In genomic region chr10:89534826-89535166, GRCh38 we compare ENCODE assay signal across 10 cellular contexts. TPM values are rescaled to one million over a fixed set of nuclear protein-coding genes. Genes with fewer than 3 reads are reported as not detected.
A peak's percentile ranks its signal among the peaks of the same experiment; 100 is the strongest.
DNase-seq lines count a peak whose midpoint lies in the region; ATAC-seq, FAIRE-seq and TF ChIP-seq lines count a peak whose summit lies in the region.
"Had no signal": no experiment of that assay in that cellular context is flagged by ENCODE, and none has a peak within 500 bp of the region (broad histone marks: within the 10 kb centered on the region; RNA-seq: fewer than 3 reads in every experiment).

No MANE protein-coding gene starts in this region.

- H3K9ac ChIP-seq in mammary epithelial cell (ENCODE audit: insufficient read depth, low read length): no peak overlapping the region

- no peak for DNase-seq in activated CD8-positive, alpha-beta T cell treated with anti-CD3 and anti-CD28 coated beads, Interleukin-2, amount 10 ng/mL, durations not matched to agents 7 days and 5 days
- DNase-seq in activated CD8-positive, alpha-beta T cell treated with anti-CD3 and anti-CD28 coated beads for 36 hours: no peak
- no peak for DNase-seq in mammary epithelial cell
- DNase-seq in right lobe of liver: no peak
- no peak for DNase-seq in thoracic aorta (ENCODE audit: low spot score)
- no peak for DNase-seq in DMS 273 treated with DMSO at 0.1 percent for 48 hours (lab: John Stamatoyannopoulos, UW)
- DNase-seq in urothelium cell line (ENCODE audit: low spot score): no peak
- DNase-seq in CD14-positive monocyte (ENCODE audit: low spot score): no peak
- DNase-seq: hypothalamus, MV-4-11 had no signal

- in situ Hi-C loops in mammary epithelial cell (cut with MboI; ENCODE audit: low sequenced_read_pairs in 2 of 2): no loop called here

- no peaks in the 10 kb centered on the region for H3K36me3 Mint-ChIP-seq in activated CD8-positive, alpha-beta T cell treated with anti-CD3 and anti-CD28 coated beads, Interleukin-2, amount 10 ng/mL, durations not matched to agents 7 days and 5 days (ENCODE audit: low read depth)
- H3K36me3 Mint-ChIP-seq in activated CD8-positive, alpha-beta T cell treated with anti-CD3 and anti-CD28 coated beads for 36 hours (ENCODE audit: low read depth): no peaks in the 10 kb centered on the region
- peaks cover 0 to 2% of the 10 kb centered on the region in 2 donors for H3K36me3 Mint-ChIP-seq in CD14-positive monocyte

- peak overlapping the region; percentile 9 for H3K4me3 Mint-ChIP-seq in activated CD8-positive, alpha-beta T cell treated with anti-CD3 and anti-CD28 coated beads, Interleukin-2, amount 10 ng/mL, durations not matched to agents 7 days and 5 days
- H3K4me3 Mint-ChIP-seq in activated CD8-positive, alpha-beta T cell treated with anti-CD3 and anti-CD28 coated beads for 36 hours: no peak overlapping the region
- H3K4me3 Mint-ChIP-seq in CD14-positive monocyte: peak overlapping the region in 1 of 2 donors; percentile 86

- H2AFZ ChIP-seq in mammary epithelial cell (ENCODE audit: low read depth, low read length): peak overlapping the region; percentile 91

- H3K36me3 ChIP-seq in mammary epithelial cell (ENCODE audit: insufficient read depth, low read length) (no peaks in the 10 kb centered on the region), right lobe of liver (no peaks in the 10 kb centered on the region), thoracic aorta (no peaks in the 10 kb centered on the region)

- no peaks in the 10 kb centered on the region for H3K9me3 Mint-ChIP-seq in activated CD8-positive, alpha-beta T cell treated with anti-CD3 and anti-CD28 coated beads, Interleukin-2, amount 10 ng/mL, durations not matched to agents 7 days and 5 days (ENCODE audit: insufficient read depth)
- H3K9me3 Mint-ChIP-seq in activated CD8-positive, alpha-beta T cell treated with anti-CD3 and anti-CD28 coated beads for 36 hours: no peaks in the 10 kb centered on the region
- H3K9me3 Mint-ChIP-seq in CD14-positive monocyte: peaks cover 0 to 12% (median 9%) of the 10 kb centered on the region in 7 donors

- POLR2A ChIA-PET in activated CD8-positive, alpha-beta T cell treated with anti-CD3 and anti-CD28 coated beads, Interleukin-2, amount 10 ng/mL, durations not matched to agents 7 days and 5 days (lab: Charles Lee): no interaction called here
- POLR2A ChIA-PET in activated CD8-positive, alpha-beta T cell treated with anti-CD3 and anti-CD28 coated beads for 36 hours (lab: Charles Lee): no interaction called here

- no peak for ATAC-seq in activated CD8-positive, alpha-beta T cell treated with anti-CD3 and anti-CD28 coated beads, Interleukin-2, amount 10 ng/mL, durations not matched to agents 7 days and 5 days
- ATAC-seq in activated CD8-positive, alpha-beta T cell treated with anti-CD3 and anti-CD28 coated beads for 36 hours: no peak
- ATAC-seq in right lobe of liver: no peak
- no peak for ATAC-seq in thoracic aorta (ENCODE audit: insufficient number of reproducible peaks, low FRiP score, low read depth)

- H3K4me3 ChIP-seq in mammary epithelial cell (replicated peaks in 1 of 3; ENCODE audit: insufficient read depth in 1 of 3, low read depth in 2 of 3, low read length in 3 of 3) (peak overlapping the region in 2 of 3 experiments; percentile 34 to 60), right lobe of liver (peak overlapping the region; percentile 26 to 61 (median 52)), thoracic aorta (peak overlapping the region; percentile 69)

- H3K4me2 ChIP-seq in mammary epithelial cell (ENCODE audit: insufficient read depth, low read depth, low read length): peak overlapping the region; percentile 99

- no peak for TF ChIP-seq POLR2A in right lobe of liver (IDR thresholded peaks at IDR 0.05)

- no peaks in the 10 kb centered on the region for H3K9me3 ChIP-seq in mammary epithelial cell (replicated peaks; ENCODE audit: insufficient read depth, low read length)
- H3K9me3 ChIP-seq in right lobe of liver: no peaks in the 10 kb centered on the region
- H3K9me3 ChIP-seq in thoracic aorta: no peaks in the 10 kb centered on the region

- no peak overlapping the region for H3K27ac Mint-ChIP-seq in activated CD8-positive, alpha-beta T cell treated with anti-CD3 and anti-CD28 coated beads, Interleukin-2, amount 10 ng/mL, durations not matched to agents 7 days and 5 days
- H3K27ac Mint-ChIP-seq in activated CD8-positive, alpha-beta T cell treated with anti-CD3 and anti-CD28 coated beads for 36 hours: no peak overlapping the region
- no peak overlapping the region for H3K27ac Mint-ChIP-seq in CD14-positive monocyte

- no peaks in the 10 kb centered on the region for H3K79me2 ChIP-seq in mammary epithelial cell (ENCODE audit: insufficient read depth, low read length)

- intact Hi-C loops in activated CD8-positive, alpha-beta T cell treated with anti-CD3 and anti-CD28 coated beads for 36 hours (cut with micrococcal nuclease): no loop called here
- intact Hi-C loops in mammary epithelial cell (cut with micrococcal nuclease): no loop called here
- intact Hi-C loops in right lobe of liver (cut with DNase I): no loop called here
- intact Hi-C loops in CD14-positive monocyte (cut with micrococcal nuclease): no loop called here

- CTCF ChIA-PET in activated CD8-positive, alpha-beta T cell treated with anti-CD3 and anti-CD28 coated beads, Interleukin-2, amount 10 ng/mL, durations not matched to agents 7 days and 5 days (lab: Charles Lee): interaction anchor here (1.4 kb wide), 1 partner anchor 239 kb away, joined by 3 read pairs; no protein-coding TSS in a partner anchor
- CTCF ChIA-PET in activated CD8-positive, alpha-beta T cell treated with anti-CD3 and anti-CD28 coated beads for 36 hours (lab: Charles Lee): no interaction called here
- CTCF ChIA-PET in mammary epithelial cell (lab: Charles Lee; ENCODE audit: low non-redundant PET): no interaction called here

- H4K20me1 ChIP-seq in mammary epithelial cell (ENCODE audit: insufficient read depth, low read length): no peaks in the 10 kb centered on the region

- H3K27me3 ChIP-seq in mammary epithelial cell (ENCODE audit: insufficient read depth, low read length) (peaks cover 3% of the 10 kb centered on the region), right lobe of liver (no peaks in the 10 kb centered on the region), thoracic aorta (replicated peaks; ENCODE audit: insufficient read depth) (peaks cover 9% of the 10 kb centered on the region)

- H3K27me3 Mint-ChIP-seq in activated CD8-positive, alpha-beta T cell treated with anti-CD3 and anti-CD28 coated beads, Interleukin-2, amount 10 ng/mL, durations not matched to agents 7 days and 5 days (ENCODE audit: low read depth): peaks cover 67% of the 10 kb centered on the region
- H3K27me3 Mint-ChIP-seq in activated CD8-positive, alpha-beta T cell treated with anti-CD3 and anti-CD28 coated beads for 36 hours: peaks cover 64% of the 10 kb centered on the region
- H3K27me3 Mint-ChIP-seq in CD14-positive monocyte (ENCODE audit: low read depth in 3 of 3): peaks cover 69 to 76% (median 71%) of the 10 kb centered on the region in 3 donors

- no peak for FAIRE-seq in urothelium cell line (lab: Jason Lieb, UNC)

- peaks cover 14% of the 10 kb centered on the region for H3K4me1 ChIP-seq in mammary epithelial cell (ENCODE audit: insufficient read depth, low read length)
- peaks cover 0 to 11% (median 0%) of the 10 kb centered on the region in 4 donors for H3K4me1 ChIP-seq in right lobe of liver
- H3K4me1 ChIP-seq in thoracic aorta (ENCODE audit: control insufficient read depth in 1 of 2, low read depth in 2 of 2): peaks cover 12 to 13% of the 10 kb centered on the region in 2 donors

- dilution Hi-C loops in mammary epithelial cell (cut with HindIII; ENCODE audit: low sequenced_read_pairs): no loop called here

- BruUV-seq in mammary epithelial cell (replicated peaks; lab: Mats Ljungman, UMichigan): no TSS peak

- 37% methylated on average over 8 of the region's 8 CpGs for WGBS in mammary epithelial cell (ENCODE audit: low coverage, missing lambda C conversion rate)
- 20% methylated on average over 8 of the region's 8 CpGs for WGBS in right lobe of liver (ENCODE audit: insufficient coverage, low coverage, low lambda C conversion rate, missing lambda C conversion rate)

- peaks cover 12% of the 10 kb centered on the region for H3K4me1 Mint-ChIP-seq in activated CD8-positive, alpha-beta T cell treated with anti-CD3 and anti-CD28 coated beads, Interleukin-2, amount 10 ng/mL, durations not matched to agents 7 days and 5 days (ENCODE audit: low read depth)
- peaks cover 7% of the 10 kb centered on the region for H3K4me1 Mint-ChIP-seq in activated CD8-positive, alpha-beta T cell treated with anti-CD3 and anti-CD28 coated beads for 36 hours (ENCODE audit: low read depth)
- peaks cover 2% of the 10 kb centered on the region for H3K4me1 Mint-ChIP-seq in CD14-positive monocyte

- no peak for TF ChIP-seq CTCF in activated CD8-positive, alpha-beta T cell treated with anti-CD3 and anti-CD28 coated beads for 36 hours (IDR thresholded peaks at IDR 0.05)
- TF ChIP-seq CTCF in mammary epithelial cell (conservative IDR thresholded peaks at IDR 0.05 in 1 of 2, IDR thresholded peaks at IDR 0.05 in 1 of 2; ENCODE audit: extremely low read depth in 1 of 2, insufficient read depth in 1 of 2, low read depth in 1 of 2, low read length in 2 of 2) (no peak), right lobe of liver (IDR thresholded peaks at IDR 0.05) (no peak), thoracic aorta (IDR thresholded peaks at IDR 0.05) (no peak), CD14-positive monocyte (IDR thresholded peaks at IDR 0.05) (no peak)

- H3K27ac ChIP-seq in mammary epithelial cell (ENCODE audit: insufficient read depth, low read depth, low read length): no peak overlapping the region
- no peak overlapping the region for H3K27ac ChIP-seq in right lobe of liver
- H3K27ac ChIP-seq in thoracic aorta: no peak overlapping the region

RNA-seq across cellular contexts. Expression of gene SLC16A12, which starts 0.6 kb away (rescaled TPM):
- total RNA-seq in activated CD8-positive, alpha-beta T cell treated with anti-CD3 and anti-CD28 coated beads, Interleukin-2, amount 10 ng/mL, durations not matched to agents 7 days and 5 days: not detected
- total RNA-seq in activated CD8-positive, alpha-beta T cell treated with anti-CD3 and anti-CD28 coated beads for 36 hours: not detected
- total RNA-seq in mammary epithelial cell (under 1 TPM; under 0.01 to 0.07 TPM), right lobe of liver (1 to 10 TPM in 2 of 6 experiments, under 1 TPM in 4; 0.20 to 6.1 (median 0.80) TPM), thoracic aorta (1 to 10 TPM; 1.2 to 1.5 TPM)
- polyA plus RNA-seq in mammary epithelial cell (0.07 TPM), CD14-positive monocyte (under 1 TPM in 1 of 2 donors, not detected in 1; 0.04 TPM)
- polyA minus RNA-seq in mammary epithelial cell: not detected
